13 cellular contexts compared by ENCODE assay signal in genomic region chr2:214575030-214575949, GRCh38.
DNase-seq lines count a peak whose midpoint lies in the region; ATAC-seq and TF ChIP-seq lines count a peak whose summit lies in the region.
"Had no signal": no experiment of that assay in that cellular context is flagged by ENCODE, and none has a peak within 500 bp of the region (broad histone marks: within the 10 kb centered on the region; RNA-seq: fewer than 3 reads in every experiment).

No MANE protein-coding gene starts in this region.

- H3K36me3 Mint-ChIP-seq in natural killer cell: no peaks in the 10 kb centered on the region
- H3K36me3 Mint-ChIP-seq: CD8-positive, alpha-beta memory T cell; WTC11 had no signal

- H3K4me1 Mint-ChIP-seq in natural killer cell: peaks cover 14% of the 10 kb centered on the region in 2 donors

- ATAC-seq in natural killer cell: no peak
- no peak for ATAC-seq in HG03439 (IDR thresholded peaks at IDR 0.05; ENCODE audit: unreplicated experiment)
- ATAC-seq: WTC11 had no signal

- TF ChIP-seq CTCF in GM12865 (IDR thresholded peaks at IDR 0.05; ENCODE audit: insufficient read depth, low read depth, low read length, missing control alignments) (no peak), natural killer cell (IDR thresholded peaks at IDR 0.05) (no peak)

- H3K4me3 ChIP-seq in GM12865 (ENCODE audit: low read depth, low read length): peak overlapping the region; percentile 10
- H3K4me3 ChIP-seq: ascending aorta had no signal

- intact Hi-C loops in posterior cingulate gyrus (cut with DNase I): loop anchor here (5.0 to 10.0 kb wide), 3 partner anchors 160 to 768 kb away; partner anchors contain the start of gene VWC2L
- intact Hi-C loops in natural killer cell (cut with micrococcal nuclease): no loop called here

- H3K4me3 Mint-ChIP-seq in natural killer cell: no peak overlapping the region
- H3K4me3 Mint-ChIP-seq: CD8-positive, alpha-beta memory T cell; WTC11 had no signal

- no peak overlapping the region for H3K27ac Mint-ChIP-seq in natural killer cell
- H3K27ac Mint-ChIP-seq: CD8-positive, alpha-beta memory T cell; WTC11 had no signal

- DNase-seq in GM12865 (ENCODE audit: low read depth) (peak; percentile 33), NCI-H1694 (lab: John Stamatoyannopoulos, UW) (peak; percentile 18), foreskin melanocyte (peak; percentile 44), posterior cingulate gyrus (peak; percentile 64 to 96 (median 72)), natural killer cell (no peak), ACHN (no peak)
- DNase-seq in activated effector memory CD4-positive, alpha-beta T cell treated with Interleukin-2 at 50 U/mL for 16 hours: no peak
- DNase-seq: CD8-positive, alpha-beta memory T cell; NCI-H2171; SW 1271 had no signal

- in situ Hi-C loops in ACHN (cut with HindIII; ENCODE audit: low pct_ligation_motif_present, low pct_unique_long_range_greater_than_20kb, low sequenced_read_pairs): no loop called here

- peaks cover 0 to 2% of the 10 kb centered on the region in 2 donors for H3K9me3 Mint-ChIP-seq in natural killer cell
- H3K9me3 Mint-ChIP-seq: WTC11 had no signal

- no peaks in the 10 kb centered on the region for H3K27me3 Mint-ChIP-seq in natural killer cell (ENCODE audit: low read depth in 2 of 2)

Comparison
In these comparisons a context has a peak if more than half of its experiments do, and no peak if none do; other contexts are left out.
1. DNase-seq: peak in GM12865 (single experiment), NCI-H1694 (single experiment), foreskin melanocyte (single experiment) and posterior cingulate gyrus (10 of 10); none in activated effector memory CD4-positive, alpha-beta T cell treated with Interleukin-2 at 50 U/mL for 16 hours (single experiment), natural killer cell (single experiment) and ACHN (single experiment).